8 cellular contexts compared by ENCODE assay signal in the genomic region with DNA sequence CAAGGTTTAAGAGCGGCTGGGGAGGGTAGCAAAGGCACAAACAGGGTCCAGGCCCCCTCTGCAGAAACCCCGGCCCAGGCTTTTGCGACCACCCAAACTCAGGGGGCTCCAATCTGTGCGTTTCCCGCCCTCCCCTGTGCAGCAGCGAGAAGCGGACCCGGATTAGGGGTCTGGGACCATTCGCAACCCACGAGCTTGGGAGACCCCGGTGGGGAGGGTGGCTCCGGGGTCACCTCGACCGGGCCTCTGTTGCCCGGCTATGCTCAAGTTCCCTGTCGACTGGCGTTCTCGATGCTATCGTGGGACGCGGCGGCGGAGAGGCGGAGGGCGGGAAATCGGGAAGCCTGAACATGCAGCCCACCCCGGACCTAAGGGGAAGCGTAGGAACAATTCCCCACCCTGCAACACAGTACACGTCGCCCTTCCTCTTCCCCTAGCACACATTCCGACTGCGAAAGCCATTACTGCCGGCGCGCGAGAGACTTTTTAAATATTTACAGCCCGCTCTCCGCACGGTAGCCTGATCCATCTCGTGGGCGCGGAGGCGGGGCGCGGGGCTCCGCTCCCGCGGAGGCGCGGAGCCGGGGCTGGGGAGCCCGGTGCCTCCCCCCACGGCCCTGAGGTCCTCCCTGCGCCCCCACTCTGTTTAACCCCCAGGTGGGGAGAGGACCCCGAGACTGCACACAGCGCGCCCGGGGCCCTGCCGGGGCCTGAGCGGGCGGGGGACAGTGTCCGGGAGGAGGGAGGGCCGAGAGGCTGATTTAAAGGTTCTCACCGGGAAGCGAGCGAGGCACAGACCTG. TPM values are rescaled to one million over a fixed set of nuclear protein-coding genes. Genes with fewer than 3 reads are reported as not detected.
DNase-seq lines count a peak whose midpoint lies in the region; ATAC-seq, FAIRE-seq and TF ChIP-seq lines count a peak whose summit lies in the region.

No MANE protein-coding gene starts in this region.

- DNase-seq in Caco-2 (no peak), RWPE2 (ENCODE audit: low spot score) (no peak), fibroblast of mammary gland (ENCODE audit: low read depth) (no peak), pancreas (peak in 1 of 6 donors; percentile 58), GM13977 (ENCODE audit: low spot score) (no peak), UCSD-AML1 (lab: John Stamatoyannopoulos, UW; ENCODE audit: unreplicated experiment) (no peak), Ammon's horn (ENCODE audit: low spot score) (no peak)

- in situ Hi-C loops in GM13977 (cut with MboI; ENCODE audit: low pct_unique_long_range_greater_than_20kb, low sequenced_read_pairs, unreplicated experiment): no loop called here

- H3K4me1 Mint-ChIP-seq in Caco-2 (ENCODE audit: low read depth, unreplicated experiment): no peaks in the 10 kb centered on the region

- no peaks in the 10 kb centered on the region for H3K36me3 ChIP-seq in Caco-2 (ENCODE audit: control insufficient read depth, insufficient read depth, low read length)
- no peaks in the 10 kb centered on the region for H3K36me3 ChIP-seq in RWPE2 (ENCODE audit: low read depth)
- no peaks in the 10 kb centered on the region for H3K36me3 ChIP-seq in pancreas

- no TSS peak for BruUV-seq in Caco-2 (replicated peaks; lab: Mats Ljungman, UMichigan)

- H3K27ac Mint-ChIP-seq in Caco-2 (ENCODE audit: unreplicated experiment): no peak overlapping the region

- H3K9me3 ChIP-seq in Caco-2 (no peaks in the 10 kb centered on the region), RWPE2 (ENCODE audit: severe bottlenecking) (no peaks in the 10 kb centered on the region), pancreas (no peaks in the 10 kb centered on the region)

- H3K4me3 ChIP-seq in Caco-2 (ENCODE audit: low read depth, low read length) (peak overlapping the region; percentile 60), RWPE2 (ENCODE audit: severe bottlenecking) (peak overlapping the region; percentile 40), fibroblast of mammary gland (ENCODE audit: control insufficient read depth, low read depth, low read length) (peak overlapping the region; percentile 40), pancreas (peak overlapping the region in 3 of 4 donors; percentile 10 to 48 (median 36))

- H3K27ac ChIP-seq in RWPE2 (ENCODE audit: poor library complexity, severe bottlenecking) (no peak overlapping the region), pancreas (no peak overlapping the region)

- no peaks in the 10 kb centered on the region for H3K27me3 ChIP-seq in Caco-2 (replicated peaks; ENCODE audit: control insufficient read depth, insufficient read depth, low read length)
- H3K27me3 ChIP-seq in RWPE2 (ENCODE audit: insufficient read depth, poor library complexity, severe bottlenecking): no peaks in the 10 kb centered on the region
- peaks cover 0 to 11% (median 2%) of the 10 kb centered on the region in 4 donors for H3K27me3 ChIP-seq in pancreas

- H3K27me3 Mint-ChIP-seq in Caco-2 (ENCODE audit: insufficient read depth, unreplicated experiment): no peaks in the 10 kb centered on the region

- intact Hi-C loops in Caco-2 (cut with micrococcal nuclease; ENCODE audit: unreplicated experiment): loop anchor here (2.0 kb wide), 1 partner anchor 37 kb away; no protein-coding TSS in a partner anchor
- intact Hi-C loops in pancreas (cut with DNase I): no loop called here

- peak overlapping the region; percentile 73 for H3K4me3 Mint-ChIP-seq in Caco-2 (ENCODE audit: unreplicated experiment)

- H3K9me3 Mint-ChIP-seq in Caco-2 (ENCODE audit: unreplicated experiment): no peaks in the 10 kb centered on the region

- POLR2A ChIA-PET in Caco-2 (lab: Charles Lee): no interaction called here

- H3K4me1 ChIP-seq in Caco-2 (no peaks in the 10 kb centered on the region), RWPE2 (ENCODE audit: insufficient read depth, poor library complexity, severe bottlenecking) (no peaks in the 10 kb centered on the region), pancreas (peaks cover 0 to 7% (median 5%) of the 10 kb centered on the region in 3 donors)

- ATAC-seq in RWPE2 (ENCODE audit: low read depth): peak; percentile 54
- ATAC-seq in pancreas: peak; percentile 23 to 48 (median 30)
- no peak for ATAC-seq in HG03108 (IDR thresholded peaks at IDR 0.05; ENCODE audit: unreplicated experiment)

- TF ChIP-seq CTCF in Caco-2 (IDR thresholded peaks at IDR 0.05; ENCODE audit: insufficient read depth in 1 of 2, low read depth in 1 of 2, low read length in 1 of 2, severe bottlenecking in 1 of 2, unreplicated experiment in 1 of 2) (no peak), RWPE2 (IDR thresholded peaks at IDR 0.05; ENCODE audit: poor library complexity, severe bottlenecking) (no peak), fibroblast of mammary gland (conservative IDR thresholded peaks at IDR 0.05; ENCODE audit: control insufficient read depth, insufficient read depth, low read depth, low read length) (no peak), pancreas (IDR thresholded peaks at IDR 0.05) (no peak), GM13977 (IDR thresholded peaks at IDR 0.05; ENCODE audit: extremely low read depth, insufficient read depth, missing control alignments) (no peak)

- no peak for FAIRE-seq in pancreas (lab: Jason Lieb, UNC)

- H3K36me3 Mint-ChIP-seq in Caco-2 (ENCODE audit: insufficient read depth, unreplicated experiment): no peaks in the 10 kb centered on the region

- WGBS in pancreas, 2 donors: 15 to 18% methylated on average over 57 to 66 of the region's 66 CpGs

- CTCF ChIA-PET in Caco-2 (lab: Charles Lee): no interaction called here

RNA-seq across cellular contexts. Expression of a gene that starts 48.1 kb away (rescaled TPM):
- 16.2 and 18.6 TPM in 2 replicates for total RNA-seq in Caco-2 (2022)
- 10 to 100 TPM in 5 of 6 donors, 1 to 10 TPM in 1; 9.8 to 18.4 (median 13.2) TPM for total RNA-seq in pancreas
- 10 to 100 TPM in 1 of 2 donors, 1 to 10 TPM in 1; 6.3 to 14.3 TPM for polyA plus RNA-seq in pancreas
